Comparison of ENCODE assay signal across 8 cellular contexts in the genomic region with DNA sequence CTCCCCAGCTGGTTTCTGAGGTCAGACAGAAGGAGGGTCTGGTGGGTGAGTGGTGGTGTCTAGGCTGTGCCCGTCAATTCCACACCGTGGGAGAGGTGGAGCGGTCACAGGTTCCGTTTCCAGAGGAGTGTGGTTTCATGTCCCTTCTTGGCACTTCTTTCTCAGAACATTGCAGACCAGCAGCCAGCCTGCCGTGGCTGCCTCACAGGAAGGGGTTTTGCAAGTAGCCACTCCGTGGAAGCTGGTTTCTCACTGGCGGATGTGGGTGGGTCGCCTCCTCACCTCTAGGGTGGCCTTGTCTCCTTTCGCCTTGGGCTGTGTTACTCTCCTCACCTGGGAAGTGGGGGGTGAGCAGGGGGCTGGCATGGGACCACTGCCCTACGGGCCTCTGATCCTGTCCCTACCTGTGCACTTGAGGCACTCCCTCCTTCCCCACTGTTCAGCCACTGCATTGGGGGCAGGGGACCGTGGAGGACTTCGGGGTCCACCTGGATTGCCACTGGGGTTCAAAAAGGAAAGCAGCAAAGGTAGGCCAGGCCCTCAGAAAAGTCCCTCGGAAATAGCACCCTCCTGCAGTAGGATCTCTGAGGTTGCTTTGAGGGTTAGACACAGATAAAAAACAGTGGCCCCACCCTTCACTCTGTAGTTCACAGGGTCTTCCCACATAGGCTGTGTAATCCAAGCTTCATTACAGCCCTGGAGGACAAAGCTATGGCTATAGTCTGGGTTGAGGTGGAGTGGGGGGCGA. TPM values are rescaled to one million over a fixed set of nuclear protein-coding genes. Genes with fewer than 3 reads are reported as not detected.
DNase-seq lines count a peak whose midpoint lies in the region; ATAC-seq and TF ChIP-seq lines count a peak whose summit lies in the region.

No MANE protein-coding gene starts in this region.

- TF ChIP-seq POLR2A in right lobe of liver (IDR thresholded peaks at IDR 0.05): no peak

- 67% methylated on average over 1 of the region's 14 CpGs for WGBS in right lobe of liver (ENCODE audit: insufficient coverage, low coverage, low lambda C conversion rate, missing lambda C conversion rate)

- DNase-seq in stimulated activated CD4-positive, alpha-beta T cell treated with anti-CD3 and anti-CD28 coated beads, Interleukin-15, amount 100 ng/mL, for 24 hours: peak; percentile 74
- no peak for DNase-seq in stimulated activated CD4-positive, alpha-beta T cell treated with anti-CD3 and anti-CD28 coated beads, Interleukin-12 subunit alpha, Interleukin-12 subunit beta, amount 100 ng/mL, for 4 hours
- peak; percentile 31 for DNase-seq in activated T-helper 9 cell treated with anti-CD3 and anti-CD28 coated beads, Interleukin-2, amount 50 U/mL, for 16 hours (ENCODE audit: low read depth)
- DNase-seq in right lobe of liver: peak; percentile 56 to 68 (median 64)
- DNase-seq in upper lobe of right lung: peak; percentile 83
- no peak for DNase-seq in NCI-H446 treated with DMSO at 0.1 percent for 48 hours (lab: John Stamatoyannopoulos, UW)
- no peak for DNase-seq in GM03348 (ENCODE audit: low spot score)

- H3K36me3 ChIP-seq in right lobe of liver (peaks cover 0 to 6% (median 0%) of the 10 kb centered on the region in 4 donors), upper lobe of right lung (peaks cover 21% of the 10 kb centered on the region)

- H3K9me3 ChIP-seq in right lobe of liver (no peaks in the 10 kb centered on the region), upper lobe of right lung (no peaks in the 10 kb centered on the region)

- H3K4me1 ChIP-seq in right lobe of liver: peaks cover 0 to 72% (median 24%) of the 10 kb centered on the region in 4 donors
- H3K4me1 ChIP-seq in upper lobe of right lung: peaks cover 89% of the 10 kb centered on the region

- H3K27me3 ChIP-seq in right lobe of liver (no peaks in the 10 kb centered on the region), upper lobe of right lung (no peaks in the 10 kb centered on the region)

- H3K4me3 ChIP-seq in right lobe of liver: no peak overlapping the region
- H3K4me3 ChIP-seq in upper lobe of right lung: no peak overlapping the region

- H3K27ac ChIP-seq in right lobe of liver: peak overlapping the region in 1 of 3 donors; percentile 13
- peak overlapping the region; percentile 43 for H3K27ac ChIP-seq in upper lobe of right lung

- intact Hi-C loops in right lobe of liver (cut with DNase I): no loop called here
- intact Hi-C loops in upper lobe of right lung (cut with DNase I): no loop called here

- ATAC-seq in right lobe of liver: peak; percentile 4 to 19 (median 13)
- peak; percentile 68 for ATAC-seq in upper lobe of right lung
- ATAC-seq in HG03460 (IDR thresholded peaks at IDR 0.05; ENCODE audit: unreplicated experiment): no peak

- no peak for TF ChIP-seq CTCF in right lobe of liver (IDR thresholded peaks at IDR 0.05)
- TF ChIP-seq CTCF in upper lobe of right lung (IDR thresholded peaks at IDR 0.05): no peak

RNA-seq across cellular contexts. Expression of a gene that starts 33.9 kb away (rescaled TPM):
- total RNA-seq in right lobe of liver (10 to 100 TPM; 22.1 to 39.0 (median 28.4) TPM), upper lobe of right lung (157 TPM)

RNA-seq across cellular contexts. Expression of a gene that starts 49.7 kb away (rescaled TPM):
- total RNA-seq in right lobe of liver (not detected), upper lobe of right lung (0.43 TPM)

Comparison
In these comparisons a context has a peak if more than half of its experiments do, and no peak if none do; other contexts are left out.
1. DNase-seq: peak in stimulated activated CD4-positive, alpha-beta T cell treated with anti-CD3 and anti-CD28 coated beads, Interleukin-15, amount 100 ng/mL, for 24 hours (single experiment), activated T-helper 9 cell treated with anti-CD3 and anti-CD28 coated beads, Interleukin-2, amount 50 U/mL, for 16 hours (single experiment), right lobe of liver (3 of 3) and upper lobe of right lung (single experiment); none in stimulated activated CD4-positive, alpha-beta T cell treated with anti-CD3 and anti-CD28 coated beads, Interleukin-12 subunit alpha, Interleukin-12 subunit beta, amount 100 ng/mL, for 4 hours (single experiment), NCI-H446 treated with DMSO at 0.1 percent for 48 hours (single experiment) and GM03348 (single experiment).